ENCODE assay signal across 23 cellular contexts in the genomic region with DNA sequence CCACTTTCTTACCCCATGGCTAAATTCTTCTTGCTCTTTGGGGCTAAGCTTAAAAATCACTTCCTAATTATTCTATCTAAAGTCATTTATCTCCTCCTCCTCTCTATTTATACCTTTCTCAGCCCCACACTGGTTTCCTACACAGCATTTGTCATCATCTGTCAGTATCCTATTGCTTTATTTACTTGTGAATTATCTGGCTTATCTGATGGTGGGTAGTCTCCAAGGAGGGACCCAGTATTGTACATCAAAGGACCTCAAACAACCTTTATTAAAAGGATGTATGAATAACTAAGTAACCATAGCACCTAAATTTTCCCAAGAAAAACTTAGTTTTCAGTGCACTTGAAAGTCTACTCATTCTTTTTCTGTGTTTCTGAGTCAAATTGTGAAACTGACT.
DNase-seq lines count a peak whose midpoint lies in the region; ATAC-seq, FAIRE-seq and TF ChIP-seq lines count a peak whose summit lies in the region.
"Had no signal": no experiment of that assay in that cellular context is flagged by ENCODE, and none has a peak within 500 bp of the region (broad histone marks: within the 10 kb centered on the region; RNA-seq: fewer than 3 reads in every experiment).

No MANE protein-coding gene starts in this region.

- no peaks in the 10 kb centered on the region for H4K20me1 ChIP-seq in PC-3 (ENCODE audit: low read length)
- H4K20me1 ChIP-seq in endothelial cell of umbilical vein (replicated peaks; ENCODE audit: control insufficient read depth, extremely low read depth, insufficient read depth, low read length) = no peaks in the 10 kb centered on the region

- H3K27ac Mint-ChIP-seq in MCF 10A (ENCODE audit: low read depth, unreplicated experiment) = peak overlapping the region; percentile 37
- H3K27ac Mint-ChIP-seq: IgD-negative memory B cell had no signal

- H3K4me3 ChIP-seq in breast epithelium (no peak overlapping the region), PC-3 (ENCODE audit: low read length) (no peak overlapping the region), endothelial cell of umbilical vein (replicated peaks in 1 of 3; ENCODE audit: insufficient read depth in 1 of 3, low read depth in 1 of 3, low read length in 3 of 3) (no peak overlapping the region), Peyer's patch (no peak overlapping the region)
- H3K4me3 ChIP-seq: GM12878, GM23248, HAP-1 had no signal

- CTCF ChIA-PET in MCF 10A (lab: Yijun Ruan, JAX) (no interaction called here), PC-3 (lab: Charles Lee) (no interaction called here), endothelial cell of umbilical vein (lab: Charles Lee) (interaction anchor here (1.5 kb wide), 1 partner anchor 78 kb away, joined by 4 read pairs; no protein-coding TSS in a partner anchor)

- POLR2A ChIA-PET in MCF 10A (lab: Yijun Ruan, JAX) (no interaction called here), PC-3 (lab: Charles Lee; ENCODE audit: unreplicated experiment) (no interaction called here), endothelial cell of umbilical vein (lab: Charles Lee) (no interaction called here)

- H3K27me3 ChIP-seq in breast epithelium (no peaks in the 10 kb centered on the region), PC-3 (ENCODE audit: low read length) (no peaks in the 10 kb centered on the region), endothelial cell of umbilical vein (ENCODE audit: control insufficient read depth in 2 of 2, insufficient read depth in 2 of 2, low read length in 2 of 2) (no peaks in the 10 kb centered on the region), Peyer's patch (no peaks in the 10 kb centered on the region)
- H3K27me3 ChIP-seq: BE2C had no signal

- H3K79me2 ChIP-seq in PC-3 (ENCODE audit: low read length) = no peaks in the 10 kb centered on the region
- H3K79me2 ChIP-seq in endothelial cell of umbilical vein (ENCODE audit: control insufficient read depth, insufficient read depth, low read length) = no peaks in the 10 kb centered on the region

- H3K4me1 ChIP-seq in breast epithelium (no peaks in the 10 kb centered on the region), PC-3 (ENCODE audit: insufficient read depth, low read length) (peaks cover 87% of the 10 kb centered on the region), endothelial cell of umbilical vein (ENCODE audit: control insufficient read depth, extremely low read depth, insufficient read depth, low read length) (peaks cover 61% of the 10 kb centered on the region), Peyer's patch (peaks cover 0 to 4% (median 0%) of the 10 kb centered on the region in 4 donors)
- H3K4me1 ChIP-seq: BE2C, HAP-1 had no signal

- H3K9me3 ChIP-seq in breast epithelium (no peaks in the 10 kb centered on the region), PC-3 (ENCODE audit: low read length) (no peaks in the 10 kb centered on the region), endothelial cell of umbilical vein (replicated peaks; ENCODE audit: control insufficient read depth, insufficient read depth, low read length) (no peaks in the 10 kb centered on the region), Peyer's patch (no peaks in the 10 kb centered on the region)
- H3K9me3 ChIP-seq: BE2C, Caco-2, HAP-1 had no signal

- H3K9me3 Mint-ChIP-seq in MCF 10A (ENCODE audit: unreplicated experiment) = no peaks in the 10 kb centered on the region

- peak overlapping the region; percentile 6; the same call in 1 of the 2 replicates for H3K9ac ChIP-seq in PC-3 (ENCODE audit: low read length)
- no peak overlapping the region for H3K9ac ChIP-seq in endothelial cell of umbilical vein (replicated peaks; ENCODE audit: extremely low read depth, insufficient read depth, low read length)
- H3K9ac ChIP-seq: GM23248 had no signal

- BruUV-seq in MCF 10A (replicated peaks; lab: Mats Ljungman, UMichigan) (no TSS peak), PC-3 (replicated peaks; lab: Mats Ljungman, UMichigan) (no TSS peak), endothelial cell of umbilical vein (replicated peaks; lab: Mats Ljungman, UMichigan) (no TSS peak)

- no peaks in the 10 kb centered on the region for H3K36me3 Mint-ChIP-seq in MCF 10A (ENCODE audit: insufficient read depth, unreplicated experiment)
- H3K36me3 Mint-ChIP-seq: CD4-positive, CD25-positive, alpha-beta regulatory T cell; IgD-negative memory B cell had no signal

- no peak for FAIRE-seq in endothelial cell of umbilical vein (lab: Jason Lieb, UNC)
- FAIRE-seq: GM12878, GM19239, HTR-8/SVneo had no signal

- no peak overlapping the region for H3K27ac ChIP-seq in breast epithelium
- peak overlapping the region; percentile 97 for H3K27ac ChIP-seq in PC-3 (ENCODE audit: low read length)
- H3K27ac ChIP-seq in endothelial cell of umbilical vein (ENCODE audit: insufficient read depth, low read depth, low read length) = peak overlapping the region; percentile 97
- H3K27ac ChIP-seq in Peyer's patch = no peak overlapping the region
- H3K27ac ChIP-seq: GM23248, HL-60 had no signal

- H2AFZ ChIP-seq in PC-3 (ENCODE audit: low read length) (no peak overlapping the region), endothelial cell of umbilical vein (ENCODE audit: low read depth, low read length) (no peak overlapping the region)
- H2AFZ ChIP-seq: GM23248 had no signal

- H3K9me2 ChIP-seq in PC-3 (replicated peaks; ENCODE audit: low read length) = no peaks in the 10 kb centered on the region

- H3K4me2 ChIP-seq in PC-3 (ENCODE audit: low read length) (0 out of 2 replicates have a peak overlapping the region, but pooled peaks have one; percentile 2), endothelial cell of umbilical vein (ENCODE audit: insufficient read depth, low read length) (peak overlapping the region; percentile 12)

- ATAC-seq in PC-3 = no peak
- ATAC-seq: GM12878 had no signal

- intact Hi-C loops in MCF 10A (cut with micrococcal nuclease) = loop anchor here (5.0 to 10.0 kb wide), 3 partner anchors 58 to 424 kb away; no protein-coding TSS in a partner anchor
- intact Hi-C loops in breast epithelium (cut with DNase I; ENCODE audit: low total_unique reads) = no loop called here
- intact Hi-C loops in PC-3 (cut with micrococcal nuclease) = loop anchor here (10.0 kb wide), 2 partner anchors 404 to 1184 kb away; a partner anchor contains a TSS
- intact Hi-C loops in endothelial cell of umbilical vein (cut with micrococcal nuclease) = loop anchor here (5.0 kb wide), 1 partner anchor 427 kb away; no protein-coding TSS in a partner anchor

- no peaks in the 10 kb centered on the region for H3K9me1 ChIP-seq in endothelial cell of umbilical vein (replicated peaks; ENCODE audit: control insufficient read depth, extremely low read depth, insufficient read depth, low read length)

- DNase-seq in MCF 10A (ENCODE audit: unreplicated experiment) (no peak), breast epithelium (ENCODE audit: low spot score in 2 of 2) (no peak), PC-3 (peak; percentile 64), endothelial cell of umbilical vein (ENCODE audit: low read depth, low spot score) (no peak), Peyer's patch (no peak), OCI-M1 (lab: John Stamatoyannopoulos, UW) (no peak), D341Med (ENCODE audit: low spot score) (no peak)
- DNase-seq: ACHN; BE2C; C1 segment of cervical spinal cord; Caco-2; CD4-positive, CD25-positive, alpha-beta regulatory T cell; DMS153; DND-41; EL; GM23248; KBM-7 had no signal

- no peaks in the 10 kb centered on the region for H3K27me3 Mint-ChIP-seq in MCF 10A (ENCODE audit: insufficient read depth, unreplicated experiment)
- H3K27me3 Mint-ChIP-seq: IgD-negative memory B cell had no signal

- no peak overlapping the region for H3K4me3 Mint-ChIP-seq in MCF 10A (ENCODE audit: unreplicated experiment)
- H3K4me3 Mint-ChIP-seq: CD4-positive, CD25-positive, alpha-beta regulatory T cell; IgD-negative memory B cell had no signal

- H3K36me3 ChIP-seq in breast epithelium (no peaks in the 10 kb centered on the region), PC-3 (ENCODE audit: low read depth, low read length) (no peaks in the 10 kb centered on the region), endothelial cell of umbilical vein (ENCODE audit: control insufficient read depth in 2 of 2, extremely low read depth in 1 of 2, insufficient read depth in 2 of 2, low read length in 2 of 2) (no peaks in the 10 kb centered on the region), Peyer's patch (no peaks in the 10 kb centered on the region)
- H3K36me3 ChIP-seq: BE2C, HAP-1 had no signal

- peaks cover 60% of the 10 kb centered on the region for H3K4me1 Mint-ChIP-seq in MCF 10A (ENCODE audit: insufficient read depth, unreplicated experiment)
- H3K4me1 Mint-ChIP-seq: IgD-negative memory B cell had no signal

- H3F3A ChIP-seq in PC-3 (ENCODE audit: low read length, unreplicated experiment) = peaks cover 10% of the 10 kb centered on the region

- TF ChIP-seq POLR2A in breast epithelium (IDR thresholded peaks at IDR 0.05) = no peak
- TF ChIP-seq POLR2A in endothelial cell of umbilical vein (IDR thresholded peaks at IDR 0.05; ENCODE audit: low read depth, low read length) = no peak
- no peak for TF ChIP-seq POLR2A in Peyer's patch (IDR thresholded peaks at IDR 0.05)

- TF ChIP-seq CTCF in MCF 10A (IDR thresholded peaks at IDR 0.05; ENCODE audit: unreplicated experiment) = no peak
- no peak for TF ChIP-seq CTCF in breast epithelium (IDR thresholded peaks at IDR 0.05)
- no peak for TF ChIP-seq CTCF in PC-3 (conservative IDR thresholded peaks at IDR 0.05; ENCODE audit: low read depth, low read length)
- TF ChIP-seq CTCF in endothelial cell of umbilical vein (IDR thresholded peaks at IDR 0.05; ENCODE audit: extremely low read depth in 1 of 2, insufficient read depth in 1 of 2, low read depth in 1 of 2, low read length in 2 of 2) = no peak
- TF ChIP-seq CTCF in Peyer's patch (IDR thresholded peaks at IDR 0.05) = no peak

- dilution Hi-C loops in endothelial cell of umbilical vein (cut with MboI; ENCODE audit: extremely low pct_ligation_motif_present, low sequenced_read_pairs) = no loop called here

TF ChIP-seq in endothelial cell of umbilical vein, 7 proteins besides CTCF, POLR2A, EP300 and RAD21:
- TF ChIP-seq POLR2AphosphoS5 (IDR thresholded peaks at IDR 0.05; ENCODE audit: insufficient read depth, low read depth, low read length) (no peak), GATA2 (IDR thresholded peaks at IDR 0.05; ENCODE audit: insufficient read depth, insufficient read length, low read depth, low read length) (peak; percentile 86), FOS (IDR thresholded peaks at IDR 0.05; ENCODE audit: borderline replicate concordance, insufficient read depth, low read length) (peak; percentile 23), EZH2 (IDR thresholded peaks at IDR 0.05; ENCODE audit: borderline replicate concordance, low read depth, low read length, severe bottlenecking) (no peak)
- TF ChIP-seq, protein P1, sequence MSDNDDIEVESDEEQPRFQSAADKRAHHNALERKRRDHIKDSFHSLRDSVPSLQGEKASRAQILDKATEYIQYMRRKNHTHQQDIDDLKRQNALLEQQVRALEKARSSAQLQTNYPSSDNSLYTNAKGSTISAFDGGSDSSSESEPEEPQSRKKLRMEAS (IDR thresholded peaks at IDR 0.05; ENCODE audit: insufficient read depth, insufficient read length) = no peak

Comparison
In these comparisons a context has a peak if more than half of its experiments do, and no peak if none do; other contexts are left out.
1. H3K27ac ChIP-seq: peak in PC-3 (single experiment) and endothelial cell of umbilical vein (single experiment); none in breast epithelium (0 of 2) and Peyer's patch (0 of 4).